In the genomic region with DNA sequence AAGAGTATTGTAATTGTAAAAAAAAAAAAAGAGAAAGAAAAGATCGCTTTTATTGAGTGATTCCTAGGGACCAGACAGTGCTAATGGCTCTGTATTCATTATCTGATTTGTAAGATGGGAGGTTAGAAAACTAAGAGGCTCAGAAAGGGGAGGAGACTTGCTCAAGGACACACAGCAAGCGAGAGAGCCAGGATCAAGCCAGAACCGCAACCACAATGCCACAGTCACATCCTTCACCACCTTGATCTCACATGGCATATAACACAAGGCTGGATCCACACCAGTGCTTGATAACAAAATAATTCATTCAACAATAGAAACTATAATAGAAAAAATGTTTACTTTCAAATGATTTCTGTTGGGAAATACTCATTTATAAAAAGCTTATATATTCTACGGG, we compare ENCODE assay signal across 18 cellular contexts. TPM values are rescaled to one million over a fixed set of nuclear protein-coding genes. Genes with fewer than 3 reads are reported as not detected.
DNase-seq lines count a peak whose midpoint lies in the region; ATAC-seq and TF ChIP-seq lines count a peak whose summit lies in the region.
"Had no signal": no experiment of that assay in that cellular context is flagged by ENCODE, and none has a peak within 500 bp of the region (broad histone marks: within the 10 kb centered on the region; RNA-seq: fewer than 3 reads in every experiment).

No MANE protein-coding gene starts in this region.

- no peaks in the 10 kb centered on the region for H3K9me3 Mint-ChIP-seq in nephron progenitor cell
- H3K9me3 Mint-ChIP-seq: CD8-positive, alpha-beta T cell; HFFc6 had no signal

- H3K4me1 Mint-ChIP-seq in nephron progenitor cell: peaks cover 18% of the 10 kb centered on the region
- H3K4me1 Mint-ChIP-seq: B cell; CD4-positive, CD25-positive, alpha-beta regulatory T cell had no signal

- no peak for TF ChIP-seq CTCF in GM13977 (IDR thresholded peaks at IDR 0.05; ENCODE audit: extremely low read depth, insufficient read depth, missing control alignments)
- no peak for TF ChIP-seq CTCF in nephron progenitor cell (IDR thresholded peaks at IDR 0.05)

- no peak overlapping the region for H3K4me3 Mint-ChIP-seq in nephron progenitor cell
- H3K4me3 Mint-ChIP-seq: B cell; CD4-positive, CD25-positive, alpha-beta regulatory T cell; CD8-positive, alpha-beta T cell; HFFc6 had no signal

- no peak for ATAC-seq in Right ventricle myocardium inferior
- ATAC-seq: CD8-positive, alpha-beta T cell; GM12878 had no signal

- H3K36me3 Mint-ChIP-seq in nephron progenitor cell (ENCODE audit: low read depth): no peaks in the 10 kb centered on the region
- H3K36me3 Mint-ChIP-seq: CD4-positive, CD25-positive, alpha-beta regulatory T cell; CD8-positive, alpha-beta T cell had no signal

- peaks cover 11% of the 10 kb centered on the region for H3K27me3 Mint-ChIP-seq in nephron progenitor cell (ENCODE audit: low read depth, poor library complexity)

- peak; percentile 35 for DNase-seq in cardiac septum (ENCODE audit: low spot score)
- no peak for DNase-seq in Right ventricle myocardium inferior (ENCODE audit: missing footprints)
- peak; percentile 82 for DNase-seq in Jurkat, Clone E6-1 (ENCODE audit: low read depth, low spot score)
- peak; percentile 26 for DNase-seq in amniotic epithelial cell (ENCODE audit: low read depth)
- no peak for DNase-seq in GM13977 (ENCODE audit: low spot score)
- DNase-seq in nephron progenitor cell: no peak
- DNase-seq: CD4-positive, CD25-positive, alpha-beta regulatory T cell; CD8-positive, alpha-beta T cell; DMS153; EL; GDM1; GOT3; HFFc6 had no signal

- H3K27ac Mint-ChIP-seq in nephron progenitor cell: no peak overlapping the region
- H3K27ac Mint-ChIP-seq: B cell; CD4-positive, CD25-positive, alpha-beta regulatory T cell; CD8-positive, alpha-beta T cell; HFFc6 had no signal

- in situ Hi-C loops in GM13977 (cut with MboI; ENCODE audit: low pct_unique_long_range_greater_than_20kb, low sequenced_read_pairs, unreplicated experiment): no loop called here

- intact Hi-C loops in cardiac septum (cut with DNase I): no loop called here
- intact Hi-C loops in Right ventricle myocardium inferior (cut with DNase I): no loop called here

- no peak overlapping the region for H3K4me3 ChIP-seq in Jurkat, Clone E6-1 (ENCODE audit: low read length)
- H3K4me3 ChIP-seq: BLaER1, GM12878, HAP-1 had no signal

RNA-seq across cellular contexts. Expression of a gene that starts 37.5 kb away (rescaled TPM):
- total RNA-seq in cardiac septum (0.03 TPM), Right ventricle myocardium inferior (0.30 TPM)
- polyA plus RNA-seq in Jurkat, Clone E6-1 (2012; ENCODE audit: insufficient read depth, insufficient read length): 0.12 TPM
- total RNA-seq: B cell had no signal
- polyA plus RNA-seq: AG04450; CD4-positive, CD25-positive, alpha-beta regulatory T cell had no signal

Comparison
In these comparisons a context has a peak if more than half of its experiments do, and no peak if none do; other contexts are left out.
1. DNase-seq: peak in cardiac septum (single experiment), Jurkat, Clone E6-1 (single experiment) and amniotic epithelial cell (single experiment); none in Right ventricle myocardium inferior (single experiment), GM13977 (single experiment) and nephron progenitor cell (single experiment).